Comparison of ENCODE assay signal across 1 cellular context in the genomic region with DNA sequence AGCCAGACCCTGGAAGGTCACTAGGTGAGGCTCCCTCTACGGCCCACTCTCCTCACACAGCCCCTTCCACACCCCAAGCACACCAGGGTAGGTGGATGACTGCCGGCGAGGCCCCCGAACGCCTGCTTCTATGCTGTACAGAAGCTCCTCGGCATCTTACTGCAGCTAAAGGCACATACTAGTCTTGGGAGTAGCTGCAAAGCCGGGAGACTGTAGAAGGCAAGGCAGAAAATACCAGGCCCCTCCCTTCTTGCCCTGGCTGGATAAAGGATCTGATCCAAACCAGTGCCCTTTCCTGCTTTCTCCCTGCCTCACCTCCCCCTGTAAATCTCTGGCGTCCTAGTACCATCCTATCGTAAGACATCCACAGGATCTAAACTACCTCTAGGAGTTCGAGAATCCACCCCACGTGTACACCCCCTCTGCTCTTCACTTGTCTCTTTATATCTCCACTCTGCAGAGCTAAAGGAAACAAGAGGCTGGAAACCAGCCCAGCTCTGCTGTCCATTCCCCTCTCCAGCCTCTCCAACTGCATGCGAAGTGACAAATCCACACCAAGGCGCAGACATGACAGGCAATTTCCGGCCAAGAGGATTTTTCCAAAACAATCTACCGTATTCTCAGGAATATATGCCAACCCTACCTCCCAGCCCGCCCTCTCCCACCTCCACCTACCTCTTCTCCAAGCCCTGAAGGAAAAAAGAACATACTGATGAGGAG.
TF ChIP-seq lines count a peak whose summit lies in the region.

No MANE protein-coding gene starts in this region.

TF ChIP-seq in GM23338, 12 proteins besides CTCF, POLR2A, EP300 and RAD21 (continued from another document):
- TF ChIP-seq, protein P1, sequence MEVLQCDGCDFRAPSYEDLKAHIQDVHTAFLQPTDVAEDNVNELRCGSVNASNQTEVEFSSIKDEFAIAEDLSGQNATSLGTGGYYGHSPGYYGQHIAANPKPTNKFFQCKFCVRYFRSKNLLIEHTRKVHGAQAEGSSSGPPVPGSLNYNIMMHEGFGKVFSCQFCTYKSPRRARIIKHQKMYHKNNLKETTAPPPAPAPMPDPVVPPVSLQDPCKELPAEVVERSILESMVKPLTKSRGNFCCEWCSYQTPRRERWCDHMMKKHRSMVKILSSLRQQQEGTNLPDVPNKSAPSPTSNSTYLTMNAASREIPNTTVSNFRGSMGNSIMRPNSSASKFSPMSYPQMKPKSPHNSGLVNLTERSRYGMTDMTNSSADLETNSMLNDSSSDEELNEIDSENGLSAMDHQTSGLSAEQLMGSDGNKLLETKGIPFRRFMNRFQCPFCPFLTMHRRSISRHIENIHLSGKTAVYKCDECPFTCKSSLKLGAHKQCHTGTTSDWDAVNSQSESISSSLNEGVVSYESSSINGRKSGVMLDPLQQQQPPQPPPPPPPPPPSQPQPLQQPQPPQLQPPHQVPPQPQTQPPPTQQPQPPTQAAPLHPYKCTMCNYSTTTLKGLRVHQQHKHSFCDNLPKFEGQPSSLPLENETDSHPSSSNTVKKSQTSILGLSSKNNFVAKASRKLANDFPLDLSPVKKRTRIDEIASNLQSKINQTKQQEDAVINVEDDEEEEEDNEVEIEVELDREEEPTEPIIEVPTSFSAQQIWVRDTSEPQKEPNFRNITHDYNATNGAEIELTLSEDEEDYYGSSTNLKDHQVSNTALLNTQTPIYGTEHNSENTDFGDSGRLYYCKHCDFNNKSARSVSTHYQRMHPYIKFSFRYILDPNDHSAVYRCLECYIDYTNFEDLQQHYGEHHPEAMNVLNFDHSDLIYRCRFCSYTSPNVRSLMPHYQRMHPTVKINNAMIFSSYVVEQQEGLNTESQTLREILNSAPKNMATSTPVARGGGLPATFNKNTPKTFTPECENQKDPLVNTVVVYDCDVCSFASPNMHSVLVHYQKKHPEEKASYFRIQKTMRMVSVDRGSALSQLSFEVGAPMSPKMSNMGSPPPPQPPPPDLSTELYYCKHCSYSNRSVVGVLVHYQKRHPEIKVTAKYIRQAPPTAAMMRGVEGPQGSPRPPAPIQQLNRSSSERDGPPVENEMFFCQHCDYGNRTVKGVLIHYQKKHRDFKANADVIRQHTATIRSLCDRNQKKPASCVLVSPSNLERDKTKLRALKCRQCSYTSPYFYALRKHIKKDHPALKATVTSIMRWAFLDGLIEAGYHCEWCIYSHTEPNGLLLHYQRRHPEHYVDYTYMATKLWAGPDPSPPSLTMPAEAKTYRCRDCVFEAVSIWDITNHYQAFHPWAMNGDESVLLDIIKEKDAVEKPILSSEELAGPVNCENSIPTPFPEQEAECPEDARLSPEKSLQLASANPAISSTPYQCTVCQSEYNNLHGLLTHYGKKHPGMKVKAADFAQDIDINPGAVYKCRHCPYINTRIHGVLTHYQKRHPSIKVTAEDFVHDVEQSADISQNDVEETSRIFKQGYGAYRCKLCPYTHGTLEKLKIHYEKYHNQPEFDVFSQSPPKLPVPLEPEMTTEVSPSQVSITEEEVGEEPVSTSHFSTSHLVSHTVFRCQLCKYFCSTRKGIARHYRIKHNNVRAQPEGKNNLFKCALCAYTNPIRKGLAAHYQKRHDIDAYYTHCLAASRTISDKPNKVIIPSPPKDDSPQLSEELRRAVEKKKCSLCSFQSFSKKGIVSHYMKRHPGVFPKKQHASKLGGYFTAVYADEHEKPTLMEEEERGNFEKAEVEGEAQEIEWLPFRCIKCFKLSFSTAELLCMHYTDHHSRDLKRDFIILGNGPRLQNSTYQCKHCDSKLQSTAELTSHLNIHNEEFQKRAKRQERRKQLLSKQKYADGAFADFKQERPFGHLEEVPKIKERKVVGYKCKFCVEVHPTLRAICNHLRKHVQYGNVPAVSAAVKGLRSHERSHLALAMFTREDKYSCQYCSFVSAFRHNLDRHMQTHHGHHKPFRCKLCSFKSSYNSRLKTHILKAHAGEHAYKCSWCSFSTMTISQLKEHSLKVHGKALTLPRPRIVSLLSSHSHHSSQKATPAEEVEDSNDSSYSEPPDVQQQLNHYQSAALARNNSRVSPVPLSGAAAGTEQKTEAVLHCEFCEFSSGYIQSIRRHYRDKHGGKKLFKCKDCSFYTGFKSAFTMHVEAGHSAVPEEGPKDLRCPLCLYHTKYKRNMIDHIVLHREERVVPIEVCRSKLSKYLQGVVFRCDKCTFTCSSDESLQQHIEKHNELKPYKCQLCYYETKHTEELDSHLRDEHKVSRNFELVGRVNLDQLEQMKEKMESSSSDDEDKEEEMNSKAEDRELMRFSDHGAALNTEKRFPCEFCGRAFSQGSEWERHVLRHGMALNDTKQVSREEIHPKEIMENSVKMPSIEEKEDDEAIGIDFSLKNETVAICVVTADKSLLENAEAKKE (CRISPR knock-in tag; IDR thresholded peaks at IDR 0.05) = no peak
- TF ChIP-seq, protein P2, sequence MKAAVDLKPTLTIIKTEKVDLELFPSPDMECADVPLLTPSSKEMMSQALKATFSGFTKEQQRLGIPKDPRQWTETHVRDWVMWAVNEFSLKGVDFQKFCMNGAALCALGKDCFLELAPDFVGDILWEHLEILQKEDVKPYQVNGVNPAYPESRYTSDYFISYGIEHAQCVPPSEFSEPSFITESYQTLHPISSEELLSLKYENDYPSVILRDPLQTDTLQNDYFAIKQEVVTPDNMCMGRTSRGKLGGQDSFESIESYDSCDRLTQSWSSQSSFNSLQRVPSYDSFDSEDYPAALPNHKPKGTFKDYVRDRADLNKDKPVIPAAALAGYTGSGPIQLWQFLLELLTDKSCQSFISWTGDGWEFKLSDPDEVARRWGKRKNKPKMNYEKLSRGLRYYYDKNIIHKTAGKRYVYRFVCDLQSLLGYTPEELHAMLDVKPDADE (IDR thresholded peaks at IDR 0.05) = no peak
- no peak for TF ChIP-seq EZH2 (IDR thresholded peaks at IDR 0.05; ENCODE audit: low read depth, unreplicated experiment)
- TF ChIP-seq ZNF114 (CRISPR knock-in tag; IDR thresholded peaks at IDR 0.05) = no peak
- no peak for TF ChIP-seq NANOG (IDR thresholded peaks at IDR 0.05; ENCODE audit: borderline replicate concordance)
TF ChIP-seq in GM23338: peak in this region for 0.
